ENCODE assay signal across 15 cellular contexts in genomic region chr12:124553862-124554428, GRCh38. TPM values are rescaled to one million over a fixed set of nuclear protein-coding genes. Genes with fewer than 3 reads are reported as not detected.
DNase-seq lines count a peak whose midpoint lies in the region; ATAC-seq and TF ChIP-seq lines count a peak whose summit lies in the region.
"Had no signal": no experiment of that assay in that cellular context is flagged by ENCODE, and none has a peak within 500 bp of the region (broad histone marks: within the 10 kb centered on the region; RNA-seq: fewer than 3 reads in every experiment).

No MANE protein-coding gene starts in this region.

- H3K36me3 ChIP-seq in gastroesophageal sphincter (no peaks in the 10 kb centered on the region), smooth muscle cell (ENCODE audit: low read depth) (no peaks in the 10 kb centered on the region)

- H2AFZ ChIP-seq in smooth muscle cell (ENCODE audit: low read depth) = no peak overlapping the region
- H2AFZ ChIP-seq: PC-9 had no signal

- WGBS in gastroesophageal sphincter (ENCODE audit: low coverage in 1 of 2), 2 donors = 88% methylated on average over 10 of the region's 18 CpGs; no CpG with 5 or more reads in 1 of the 2 donors
- 95% methylated on average over 18 of the region's 18 CpGs for WGBS in smooth muscle cell (ENCODE audit: low lambda C conversion rate)

- H3K79me2 ChIP-seq in smooth muscle cell (ENCODE audit: low read depth) = peaks cover 98% of the 10 kb centered on the region

- H3K27me3 ChIP-seq in gastroesophageal sphincter (no peaks in the 10 kb centered on the region), smooth muscle cell (ENCODE audit: low read depth) (no peaks in the 10 kb centered on the region)
- H3K27me3 ChIP-seq: body of pancreas had no signal

- H4K20me1 ChIP-seq in smooth muscle cell (ENCODE audit: low read depth) = peaks cover 100% of the 10 kb centered on the region

- H3K27ac ChIP-seq in RWPE1 (peak overlapping the region; percentile 89), gastroesophageal sphincter (peak overlapping the region in 3 of 4 donors; percentile 29 to 79 (median 51)), smooth muscle cell (ENCODE audit: low read depth) (peak overlapping the region; percentile 19)
- H3K27ac ChIP-seq: A549, body of pancreas, PC-9 had no signal

- H3K4me3 ChIP-seq in gastroesophageal sphincter (no peak overlapping the region), smooth muscle cell (no peak overlapping the region)
- H3K4me3 ChIP-seq: A549, body of pancreas, PC-9 had no signal

- TF ChIP-seq CTCF in RWPE1 (conservative IDR thresholded peaks at IDR 0.05; ENCODE audit: low read depth) = no peak
- TF ChIP-seq CTCF in gastroesophageal sphincter (IDR thresholded peaks at IDR 0.05) = no peak
- no peak for TF ChIP-seq CTCF in smooth muscle cell (IDR thresholded peaks at IDR 0.05; ENCODE audit: borderline replicate concordance, insufficient read depth, poor library complexity, severe bottlenecking)

- TF ChIP-seq EP300 in gastroesophageal sphincter (IDR thresholded peaks at IDR 0.05) = no peak

- H3K4me2 ChIP-seq in smooth muscle cell = no peak overlapping the region
- H3K4me2 ChIP-seq: A549, PC-9 had no signal

- no peak for TF ChIP-seq POLR2A in gastroesophageal sphincter (IDR thresholded peaks at IDR 0.05)

- CTCF ChIA-PET in RWPE1 (lab: Yijun Ruan, JAX) = no interaction called here

- H3K4me1 ChIP-seq in gastroesophageal sphincter (peaks cover 4 to 98% (median 63%) of the 10 kb centered on the region in 3 donors), smooth muscle cell (ENCODE audit: low read depth) (peaks cover 36% of the 10 kb centered on the region)

- intact Hi-C loops in head of caudate nucleus (cut with DNase I) = no loop called here

- H3F3A ChIP-seq in smooth muscle cell (ENCODE audit: low read depth) = peaks cover 18% of the 10 kb centered on the region

- no peaks in the 10 kb centered on the region for H3K9me3 ChIP-seq in gastroesophageal sphincter
- H3K9me3 ChIP-seq in smooth muscle cell (replicated peaks; ENCODE audit: low read depth) = no peaks in the 10 kb centered on the region
- H3K9me3 ChIP-seq: A549, body of pancreas had no signal

- no peak for ATAC-seq in gastroesophageal sphincter
- ATAC-seq: A549, body of pancreas had no signal

- H3K9ac ChIP-seq in smooth muscle cell (ENCODE audit: low read depth) = no peak overlapping the region

- POLR2A ChIA-PET in RWPE1 (lab: Yijun Ruan, JAX; ENCODE audit: low non-redundant PET) = no interaction called here

- peak; percentile 24 for DNase-seq in activated gamma-delta T cell treated with Interleukin-2 at 50 U/mL for 16 hours
- DNase-seq in activated gamma-delta T cell (lab: John Stamatoyannopoulos, UW) = no peak
- no peak for DNase-seq in RWPE1 (ENCODE audit: low spot score)
- DNase-seq in smooth muscle cell (lab: John Stamatoyannopoulos, UW; ENCODE audit: unreplicated experiment) = no peak
- no peak for DNase-seq in AG08395 (ENCODE audit: low spot score)
- DNase-seq in glomerular visceral epithelial cell (ENCODE audit: extremely low spot score) = no peak
- DNase-seq in head of caudate nucleus = no peak
- DNase-seq: activated CD4-positive, alpha-beta memory T cell treated with anti-CD3 and anti-CD28 coated beads, Interleukin-2, amount 10 ng/mL, durations not matched to agents 7 days and 5 days; body of pancreas; NCI-H1092; NCI-H526 treated with DMSO at 0.1 percent for 48 hours; PC-9; small intestine had no signal

RNA-seq across cellular contexts. Expression of gene NCOR2, which starts 13.5 kb away (rescaled TPM):
- total RNA-seq in gastroesophageal sphincter = 100 to 1,000 TPM in 2 of 4 donors, 10 to 100 TPM in 2; 67.2 to 148 (median 105) TPM
- total RNA-seq in smooth muscle cell = 64.1 and 64.7 TPM in 2 replicates
- polyA plus RNA-seq in smooth muscle cell = 164 and 169 TPM in 2 replicates

Comparison
In these comparisons a context has a peak if more than half of its experiments do, and no peak if none do; other contexts are left out.
1. H3K27ac ChIP-seq: peak in every context shown above with its lines; median percentile 89 in RWPE1; 51 in gastroesophageal sphincter; 19 in smooth muscle cell.